11 cellular contexts compared by ENCODE assay signal in genomic region chr10:90847436-90847835, GRCh38. TPM values are rescaled to one million over a fixed set of nuclear protein-coding genes. Genes with fewer than 3 reads are reported as not detected.
DNase-seq lines count a peak whose midpoint lies in the region; ATAC-seq and TF ChIP-seq lines count a peak whose summit lies in the region.
"Had no signal": no experiment of that assay in that cellular context is flagged by ENCODE, and none has a peak within 500 bp of the region (broad histone marks: within the 10 kb centered on the region; RNA-seq: fewer than 3 reads in every experiment).

No MANE protein-coding gene starts in this region.

- no peak overlapping the region for H3K4me3 ChIP-seq in fibroblast of mammary gland (ENCODE audit: control insufficient read depth, low read depth, low read length)
- H3K4me3 ChIP-seq in coronary artery: no peak overlapping the region

- DNase-seq in activated naive CD4-positive, alpha-beta T cell treated with anti-CD3 and anti-CD28 coated beads for 36 hours: peak; percentile 25
- no peak for DNase-seq in activated naive CD4-positive, alpha-beta T cell treated with Interleukin-2 at 50 U/mL for 16 hours
- peak; percentile 82 for DNase-seq in RWPE1 (ENCODE audit: low spot score)
- DNase-seq in fibroblast of mammary gland (ENCODE audit: low read depth): peak; percentile 84
- DNase-seq in stimulated activated naive B cell treated with anti-CD40 and anti-IgM and Interleukin-4, amounts not matched to agents 10 μg/mL and 1 μg/mL and 100 μg/mL, for 72 hours: no peak
- DNase-seq in coronary artery (ENCODE audit: low spot score): no peak
- no peak for DNase-seq in progenitor cell of endocrine pancreas (ENCODE audit: low spot score, unreplicated experiment)
- DNase-seq: hypothalamus, NCI-H2029 treated with DMSO at 0.1 percent for 48 hours, SHP77 treated with DMSO at 0.1 percent for 48 hours had no signal

- POLR2A ChIA-PET in RWPE1 (lab: Yijun Ruan, JAX; ENCODE audit: low non-redundant PET): interaction anchor here (0.6 to 1.0 kb wide), 2 partner anchors 13 to 131 kb away, joined by 3 read pairs; no protein-coding TSS in a partner anchor

- intact Hi-C loops in activated naive CD4-positive, alpha-beta T cell treated with anti-CD3 and anti-CD28 coated beads for 36 hours (cut with micrococcal nuclease): no loop called here

- CTCF ChIA-PET in activated naive CD4-positive, alpha-beta T cell treated with anti-CD3 and anti-CD28 coated beads for 36 hours (lab: Charles Lee): interaction anchor here (0.7 kb wide), 1 partner anchor 18 kb away, joined by 3 read pairs; no protein-coding TSS in a partner anchor
- CTCF ChIA-PET in RWPE1 (lab: Yijun Ruan, JAX): interaction anchor here (1.3 to 1.8 kb wide), 3 partner anchors 10 to 60 kb away, joined by 3 to 10 read pairs (median 6); partner anchors contain the start of gene HTR7

- peaks cover 33% of the 10 kb centered on the region for H3K27me3 Mint-ChIP-seq in activated naive CD4-positive, alpha-beta T cell treated with anti-CD3 and anti-CD28 coated beads for 36 hours (ENCODE audit: low read depth)
- H3K27me3 Mint-ChIP-seq in stimulated activated naive B cell treated with anti-CD40 and anti-IgM and Interleukin-4, amounts not matched to agents 10 μg/mL and 1 μg/mL and 100 μg/mL, for 72 hours: peaks cover 35 to 54% of the 10 kb centered on the region in 2 donors
- H3K27me3 Mint-ChIP-seq in progenitor cell of endocrine pancreas: peaks cover 6% of the 10 kb centered on the region

- H3K9me3 Mint-ChIP-seq in activated naive CD4-positive, alpha-beta T cell treated with anti-CD3 and anti-CD28 coated beads for 36 hours: peaks cover 14% of the 10 kb centered on the region
- peaks cover 10 to 12% of the 10 kb centered on the region in 2 donors for H3K9me3 Mint-ChIP-seq in stimulated activated naive B cell treated with anti-CD40 and anti-IgM and Interleukin-4, amounts not matched to agents 10 μg/mL and 1 μg/mL and 100 μg/mL, for 72 hours
- H3K9me3 Mint-ChIP-seq in progenitor cell of endocrine pancreas (ENCODE audit: low read depth): peaks cover 17% of the 10 kb centered on the region

- peaks cover 1% of the 10 kb centered on the region for H3K4me1 Mint-ChIP-seq in activated naive CD4-positive, alpha-beta T cell treated with anti-CD3 and anti-CD28 coated beads for 36 hours (ENCODE audit: low read depth)
- H3K4me1 Mint-ChIP-seq in stimulated activated naive B cell treated with anti-CD40 and anti-IgM and Interleukin-4, amounts not matched to agents 10 μg/mL and 1 μg/mL and 100 μg/mL, for 72 hours: peaks cover 0 to 10% of the 10 kb centered on the region in 2 donors
- H3K4me1 Mint-ChIP-seq in progenitor cell of endocrine pancreas (ENCODE audit: low read depth): no peaks in the 10 kb centered on the region

- H3K27ac Mint-ChIP-seq in activated naive CD4-positive, alpha-beta T cell treated with anti-CD3 and anti-CD28 coated beads for 36 hours: no peak overlapping the region
- no peak overlapping the region for H3K27ac Mint-ChIP-seq in stimulated activated naive B cell treated with anti-CD40 and anti-IgM and Interleukin-4, amounts not matched to agents 10 μg/mL and 1 μg/mL and 100 μg/mL, for 72 hours
- no peak overlapping the region for H3K27ac Mint-ChIP-seq in progenitor cell of endocrine pancreas

- peaks cover 7% of the 10 kb centered on the region for H3K36me3 Mint-ChIP-seq in activated naive CD4-positive, alpha-beta T cell treated with anti-CD3 and anti-CD28 coated beads for 36 hours (ENCODE audit: low read depth)
- H3K36me3 Mint-ChIP-seq in stimulated activated naive B cell treated with anti-CD40 and anti-IgM and Interleukin-4, amounts not matched to agents 10 μg/mL and 1 μg/mL and 100 μg/mL, for 72 hours: peaks cover 9 to 16% of the 10 kb centered on the region in 2 donors
- H3K36me3 Mint-ChIP-seq in progenitor cell of endocrine pancreas (ENCODE audit: insufficient read depth): peaks cover 6% of the 10 kb centered on the region

- H3K4me3 Mint-ChIP-seq in activated naive CD4-positive, alpha-beta T cell treated with anti-CD3 and anti-CD28 coated beads for 36 hours: no peak overlapping the region
- no peak overlapping the region for H3K4me3 Mint-ChIP-seq in stimulated activated naive B cell treated with anti-CD40 and anti-IgM and Interleukin-4, amounts not matched to agents 10 μg/mL and 1 μg/mL and 100 μg/mL, for 72 hours
- no peak overlapping the region for H3K4me3 Mint-ChIP-seq in progenitor cell of endocrine pancreas (ENCODE audit: low read depth)

- peak; percentile 53 to 64 for ATAC-seq in stimulated activated naive B cell treated with anti-CD40 and anti-IgM and Interleukin-4, amounts not matched to agents 10 μg/mL and 1 μg/mL and 100 μg/mL, for 72 hours (replicated peaks)
- ATAC-seq in GM21423 (IDR thresholded peaks at IDR 0.05; ENCODE audit: unreplicated experiment): no peak

- TF ChIP-seq CTCF in RWPE1 (conservative IDR thresholded peaks at IDR 0.05; ENCODE audit: low read depth) (no peak), fibroblast of mammary gland (conservative IDR thresholded peaks at IDR 0.05; ENCODE audit: control insufficient read depth, insufficient read depth, low read depth, low read length) (no peak), coronary artery (IDR thresholded peaks at IDR 0.05) (no peak), progenitor cell of endocrine pancreas (IDR thresholded peaks at IDR 0.05; ENCODE audit: unreplicated experiment) (no peak)

- H3K27ac ChIP-seq in RWPE1 (no peak overlapping the region), coronary artery (no peak overlapping the region)

RNA-seq across cellular contexts. Expression of gene HTR7, which starts 10.4 kb away (rescaled TPM):
- total RNA-seq in activated naive CD4-positive, alpha-beta T cell treated with anti-CD3 and anti-CD28 coated beads for 36 hours: under 1 TPM in 1 of 2 experiments, not detected in 1; 0.10 TPM
- 0.93 TPM in 2 replicates for total RNA-seq in progenitor cell of endocrine pancreas

RNA-seq across cellular contexts. Expression of gene RPP30, which starts 24.3 kb away (rescaled TPM):
- 10 to 100 TPM; 74.7 to 75.8 TPM for total RNA-seq in activated naive CD4-positive, alpha-beta T cell treated with anti-CD3 and anti-CD28 coated beads for 36 hours
- total RNA-seq in progenitor cell of endocrine pancreas: 51.8 and 53.5 TPM in 2 replicates

Comparison
In these comparisons a context has a peak if more than half of its experiments do, and no peak if none do; other contexts are left out.
1. DNase-seq: peak in activated naive CD4-positive, alpha-beta T cell treated with anti-CD3 and anti-CD28 coated beads for 36 hours (single experiment), RWPE1 (single experiment) and fibroblast of mammary gland (single experiment); none in activated naive CD4-positive, alpha-beta T cell treated with Interleukin-2 at 50 U/mL for 16 hours (single experiment), stimulated activated naive B cell treated with anti-CD40 and anti-IgM and Interleukin-4, amounts not matched to agents 10 μg/mL and 1 μg/mL and 100 μg/mL, for 72 hours (single experiment), coronary artery (single experiment) and progenitor cell of endocrine pancreas (single experiment).